16 cellular contexts compared by ENCODE assay signal in genomic region chr4:174248407-174248806, GRCh38.
"Had no signal": no experiment of that assay in that cellular context is flagged by ENCODE, and none has a peak within 500 bp of the region (broad histone marks: within the 10 kb centered on the region; RNA-seq: fewer than 3 reads in every experiment).

No MANE protein-coding gene starts in this region.

- H3K36me3 ChIP-seq: cardiac muscle cell had no signal

- H3K27me3 ChIP-seq: cardiac muscle cell, foreskin keratinocyte had no signal

- ATAC-seq: foreskin keratinocyte, left lobe of liver had no signal

- H3K27ac ChIP-seq: cardiac muscle cell, epithelial cell of prostate, foreskin keratinocyte, skin epidermis had no signal

- DNase-seq: activated CD4-positive, alpha-beta T cell treated with anti-CD3 and anti-CD28 coated beads, Interleukin-2, amount 50 U/mL, for 48 hours; activated gamma-delta T cell; endodermal cell; foreskin keratinocyte; glutamatergic neuron; hypothalamus; islet precursor cell; mammary epithelial cell; midbrain; naive B cell; T-helper 2 cell; trophoblast cell had no signal

- H3K4me3 ChIP-seq: cardiac muscle cell, skin epidermis had no signal
